In genomic region chr4:76179398-76180318, GRCh38 we compare ENCODE assay signal across 8 cellular contexts. TPM values are rescaled to one million over a fixed set of nuclear protein-coding genes. Genes with fewer than 3 reads are reported as not detected.
DNase-seq lines count a peak whose midpoint lies in the region; ATAC-seq and TF ChIP-seq lines count a peak whose summit lies in the region.

No MANE protein-coding gene starts in this region.

- no peak for TF ChIP-seq EP300 in neural cell (conservative IDR thresholded peaks at IDR 0.05; ENCODE audit: poor library complexity, severe bottlenecking)

- H3K9me3 ChIP-seq in Karpas-422 (ENCODE audit: low read length) (no peaks in the 10 kb centered on the region), Peyer's patch (no peaks in the 10 kb centered on the region), neural cell (ENCODE audit: low read length) (no peaks in the 10 kb centered on the region)

- H3K4me1 ChIP-seq in Karpas-422 (ENCODE audit: low read length) = peaks cover 10% of the 10 kb centered on the region; the same call in 1 of the 2 replicates
- peaks cover 0 to 5% (median 0%) of the 10 kb centered on the region in 4 donors for H3K4me1 ChIP-seq in Peyer's patch

- H3K9me3 Mint-ChIP-seq in activated T-cell treated with anti-CD3 and anti-CD28 coated beads, Interleukin-2, amount 50 U/mL, for 24 hours = no peaks in the 10 kb centered on the region
- no peaks in the 10 kb centered on the region for H3K9me3 Mint-ChIP-seq in stimulated activated naive CD8-positive, alpha-beta T cell treated with anti-CD3 and anti-CD28 coated beads, Interleukin-15, amount 100 ng/mL, for 72 hours

- H3K27me3 ChIP-seq in Karpas-422 (ENCODE audit: low read length) (no peaks in the 10 kb centered on the region), Peyer's patch (no peaks in the 10 kb centered on the region), neural cell (ENCODE audit: insufficient read depth, low read depth, low read length) (no peaks in the 10 kb centered on the region)

- H3K4me2 ChIP-seq in Karpas-422 (ENCODE audit: low read depth, low read length, poor library complexity, severe bottlenecking) = no peak overlapping the region
- no peak overlapping the region for H3K4me2 ChIP-seq in neural cell (ENCODE audit: low read length)

- H4K20me1 ChIP-seq in Karpas-422 (ENCODE audit: insufficient read depth, low read depth, low read length) (no peaks in the 10 kb centered on the region), neural cell (ENCODE audit: insufficient read depth) (no peaks in the 10 kb centered on the region)

- H3K36me3 Mint-ChIP-seq in activated T-cell treated with anti-CD3 and anti-CD28 coated beads, Interleukin-2, amount 50 U/mL, for 24 hours (ENCODE audit: low read depth) = peaks cover 18% of the 10 kb centered on the region

- H3K4me3 ChIP-seq in Karpas-422 (ENCODE audit: low read length) (no peak overlapping the region), Peyer's patch (no peak overlapping the region), neural cell (ENCODE audit: low read length) (no peak overlapping the region)

- peak; percentile 51 for TF ChIP-seq RAD21 in neural cell (conservative IDR thresholded peaks at IDR 0.05)

- TF ChIP-seq CTCF in Peyer's patch (IDR thresholded peaks at IDR 0.05) (peak; percentile 65 to 93 (median 89)), neural cell (IDR thresholded peaks at IDR 0.05; ENCODE audit: poor library complexity, severe bottlenecking) (peak; percentile 63)

- H3K9me2 ChIP-seq in Karpas-422 (replicated peaks; ENCODE audit: insufficient read depth, low read length) (no peaks in the 10 kb centered on the region), neural cell (ENCODE audit: insufficient read depth, low read length) (no peaks in the 10 kb centered on the region)

- no peaks in the 10 kb centered on the region for H3K79me2 ChIP-seq in Karpas-422 (ENCODE audit: low read length)
- no peaks in the 10 kb centered on the region for H3K79me2 ChIP-seq in neural cell (replicated peaks; ENCODE audit: insufficient read depth, low read length)

- H3K4me3 Mint-ChIP-seq in activated T-cell treated with anti-CD3 and anti-CD28 coated beads, Interleukin-2, amount 50 U/mL, for 24 hours = no peak overlapping the region
- H3K4me3 Mint-ChIP-seq in stimulated activated naive CD8-positive, alpha-beta T cell treated with anti-CD3 and anti-CD28 coated beads, Interleukin-15, amount 100 ng/mL, for 72 hours = no peak overlapping the region

- no peaks in the 10 kb centered on the region for H3K27me3 Mint-ChIP-seq in activated T-cell treated with anti-CD3 and anti-CD28 coated beads, Interleukin-2, amount 50 U/mL, for 24 hours
- no peaks in the 10 kb centered on the region for H3K27me3 Mint-ChIP-seq in stimulated activated naive CD8-positive, alpha-beta T cell treated with anti-CD3 and anti-CD28 coated beads, Interleukin-15, amount 100 ng/mL, for 72 hours

- DNase-seq in DMS153 (lab: John Stamatoyannopoulos, UW) (peak; percentile 45), Karpas-422 (peak; percentile 84), Peyer's patch (peak; percentile 81 to 95 (median 89)), fibroblast of peridontal ligament (ENCODE audit: extremely low read depth) (peak; percentile 85)
- peak; percentile 85 for DNase-seq in activated T-cell treated with anti-CD3 and anti-CD28 coated beads, Interleukin-2, amount 50 U/mL, for 24 hours
- DNase-seq in stimulated activated naive CD8-positive, alpha-beta T cell treated with anti-CD3 and anti-CD28 coated beads, Interleukin-15, amount 100 ng/mL, for 72 hours = peak; percentile 78 to 79

- no peak overlapping the region for H3K27ac Mint-ChIP-seq in activated T-cell treated with anti-CD3 and anti-CD28 coated beads, Interleukin-2, amount 50 U/mL, for 24 hours
- H3K27ac Mint-ChIP-seq in stimulated activated naive CD8-positive, alpha-beta T cell treated with anti-CD3 and anti-CD28 coated beads, Interleukin-15, amount 100 ng/mL, for 72 hours = no peak overlapping the region

- H3K9ac ChIP-seq in Karpas-422 (ENCODE audit: low read length) (no peak overlapping the region), neural cell (ENCODE audit: low read length) (no peak overlapping the region)

- H3K4me1 Mint-ChIP-seq in activated T-cell treated with anti-CD3 and anti-CD28 coated beads, Interleukin-2, amount 50 U/mL, for 24 hours (ENCODE audit: low read depth) = no peaks in the 10 kb centered on the region
- H3K4me1 Mint-ChIP-seq in stimulated activated naive CD8-positive, alpha-beta T cell treated with anti-CD3 and anti-CD28 coated beads, Interleukin-15, amount 100 ng/mL, for 72 hours = no peaks in the 10 kb centered on the region

- H3K36me3 ChIP-seq in Karpas-422 (ENCODE audit: insufficient read depth, low read length) = no peaks in the 10 kb centered on the region
- H3K36me3 ChIP-seq in Peyer's patch = peaks cover 0 to 61% (median 0%) of the 10 kb centered on the region in 3 donors
- peaks cover 4% of the 10 kb centered on the region for H3K36me3 ChIP-seq in neural cell (ENCODE audit: insufficient read depth, low read length)

- TF ChIP-seq POLR2A in Peyer's patch (IDR thresholded peaks at IDR 0.05) = no peak

- peak; percentile 90 for ATAC-seq in GM21619 (IDR thresholded peaks at IDR 0.05; ENCODE audit: unreplicated experiment)
- ATAC-seq in stimulated activated naive CD8-positive, alpha-beta T cell treated with anti-CD3 and anti-CD28 coated beads, Interleukin-15, amount 100 ng/mL, for 72 hours = peak; percentile 93

- no peaks in the 10 kb centered on the region for H3F3A ChIP-seq in neural cell (ENCODE audit: insufficient read depth, low read length, poor library complexity, severe bottlenecking)

- no peak overlapping the region for H3K27ac ChIP-seq in Karpas-422 (ENCODE audit: low read length)
- no peak overlapping the region for H3K27ac ChIP-seq in Peyer's patch
- H3K27ac ChIP-seq in neural cell (ENCODE audit: low read length) = no peak overlapping the region

- H2AFZ ChIP-seq in Karpas-422 (ENCODE audit: low read length) (no peak overlapping the region), neural cell (ENCODE audit: low read depth, low read length) (no peak overlapping the region)

TF ChIP-seq in neural cell, 6 proteins besides CTCF, POLR2A, EP300 and RAD21:
- TF ChIP-seq TAF1 (IDR thresholded peaks at IDR 0.05; ENCODE audit: low read depth) (no peak), SMC3 (conservative IDR thresholded peaks at IDR 0.05; ENCODE audit: poor library complexity) (peak; percentile 51)

RNA-seq across cellular contexts. Expression of gene NUP54, which starts 31.5 kb away (rescaled TPM):
- total RNA-seq in Karpas-422 (2014; rRNA removed; shearing (Covaris generic); ENCODE audit: low replicate concordance) = 12.3 and 26.3 TPM in 2 replicates
- total RNA-seq in Peyer's patch = 10 to 100 TPM; 15.6 to 32.2 (median 23.9) TPM
- 103 and 123 TPM in 2 replicates for polyA plus RNA-seq in neural cell
- polyA minus RNA-seq in neural cell = 133 and 138 TPM in 2 replicates

RNA-seq across cellular contexts. Expression of gene SCARB2, which starts 34.0 kb away (rescaled TPM):
- total RNA-seq in Karpas-422 (2014; rRNA removed; shearing (Covaris generic); ENCODE audit: low replicate concordance) = 4.4 and 6.8 TPM in 2 replicates
- 100 to 1,000 TPM in 3 of 4 donors, 10 to 100 TPM in 1; 40.4 to 225 (median 170) TPM for total RNA-seq in Peyer's patch
- polyA plus RNA-seq in neural cell = 235 and 256 TPM in 2 replicates
- 321 and 369 TPM in 2 replicates for polyA minus RNA-seq in neural cell
